8 cellular contexts compared by ENCODE assay signal in genomic region chr11:8732748-8733241, GRCh38. TPM values are rescaled to one million over a fixed set of nuclear protein-coding genes. Genes with fewer than 3 reads are reported as not detected.
DNase-seq lines count a peak whose midpoint lies in the region; ATAC-seq, FAIRE-seq and TF ChIP-seq lines count a peak whose summit lies in the region.

No MANE protein-coding gene starts in this region.

- no peak overlapping the region for H3K4me3 ChIP-seq in MM.1S (ENCODE audit: low read length)
- H3K4me3 ChIP-seq in fibroblast of lung (replicated peaks in 1 of 4; ENCODE audit: control extremely low read depth in 1 of 4, insufficient read depth in 1 of 4, low read depth in 3 of 4, low read length in 4 of 4) = no peak overlapping the region
- H3K4me3 ChIP-seq in pancreas = no peak overlapping the region

- no peak for TF ChIP-seq CTCF in MM.1S (IDR thresholded peaks at IDR 0.05; ENCODE audit: low read length)
- TF ChIP-seq CTCF in fibroblast of lung (conservative IDR thresholded peaks at IDR 0.05 in 1 of 2, IDR thresholded peaks at IDR 0.05 in 1 of 2; ENCODE audit: low read depth in 1 of 2, low read length in 2 of 2) = no peak
- no peak for TF ChIP-seq CTCF in pancreas (IDR thresholded peaks at IDR 0.05)

- CTCF ChIA-PET in activated CD8-positive, alpha-beta memory T cell treated with anti-CD3 and anti-CD28 coated beads, Interleukin-2, amount 10 ng/mL, durations not matched to agents 7 days and 5 days (lab: Charles Lee) = no interaction called here

- H3K4me1 ChIP-seq in MM.1S (ENCODE audit: low read length) = peaks cover 24% of the 10 kb centered on the region
- H3K4me1 ChIP-seq in fibroblast of lung (ENCODE audit: control insufficient read depth, extremely low read depth, insufficient read depth, low read length) = peaks cover 29% of the 10 kb centered on the region
- peaks cover 21% of the 10 kb centered on the region in 3 donors for H3K4me1 ChIP-seq in pancreas

- no peaks in the 10 kb centered on the region for H3K9me3 Mint-ChIP-seq in activated T-cell treated with anti-CD3 and anti-CD28 coated beads, Interleukin-2, amount 50 U/mL, for 24 hours
- no peaks in the 10 kb centered on the region for H3K9me3 Mint-ChIP-seq in activated CD8-positive, alpha-beta memory T cell treated with anti-CD3 and anti-CD28 coated beads, Interleukin-2, amount 10 ng/mL, durations not matched to agents 7 days and 5 days (ENCODE audit: low read depth)

- no peaks in the 10 kb centered on the region for H3K4me1 Mint-ChIP-seq in activated T-cell treated with anti-CD3 and anti-CD28 coated beads, Interleukin-2, amount 50 U/mL, for 24 hours (ENCODE audit: low read depth)
- H3K4me1 Mint-ChIP-seq in activated CD8-positive, alpha-beta memory T cell treated with anti-CD3 and anti-CD28 coated beads, Interleukin-2, amount 10 ng/mL, durations not matched to agents 7 days and 5 days = no peaks in the 10 kb centered on the region

- H2AFZ ChIP-seq in MM.1S (ENCODE audit: low read length) (peak overlapping the region; percentile 23; the same call in 1 of the 2 replicates), fibroblast of lung (ENCODE audit: low read length) (no peak overlapping the region)

- H3K4me2 ChIP-seq in MM.1S (ENCODE audit: low read depth, low read length) (peak overlapping the region; percentile 45), fibroblast of lung (ENCODE audit: extremely low read depth, insufficient read depth, low read length) (peak overlapping the region; percentile 2)

- H3K27ac ChIP-seq in MM.1S (ENCODE audit: low read length) (peak overlapping the region; percentile 56; the same call in 1 of the 2 replicates), fibroblast of lung (ENCODE audit: insufficient read depth, low read length) (peak overlapping the region; percentile 49), pancreas (peak overlapping the region; percentile 3 to 72 (median 41))

- DNase-seq in GM03348 (ENCODE audit: low spot score) (peak; percentile 88), MM.1S (no peak), fibroblast of lung (ENCODE audit: low read depth in 2 of 2) (peak; percentile 84 to 87), pancreas (peak; percentile 60 to 86 (median 74)), NCI-H2227 treated with DMSO at 0.1 percent for 48 hours (lab: John Stamatoyannopoulos, UW) (no peak), COLO668 (lab: John Stamatoyannopoulos, UW; ENCODE audit: unreplicated experiment) (no peak)
- DNase-seq in activated T-cell treated with anti-CD3 and anti-CD28 coated beads, Interleukin-2, amount 50 U/mL, for 24 hours = no peak
- no peak for DNase-seq in activated CD8-positive, alpha-beta memory T cell treated with anti-CD3 and anti-CD28 coated beads, Interleukin-2, amount 10 ng/mL, durations not matched to agents 7 days and 5 days

- H3K27me3 Mint-ChIP-seq in activated T-cell treated with anti-CD3 and anti-CD28 coated beads, Interleukin-2, amount 50 U/mL, for 24 hours = no peaks in the 10 kb centered on the region
- peaks cover 5% of the 10 kb centered on the region for H3K27me3 Mint-ChIP-seq in activated CD8-positive, alpha-beta memory T cell treated with anti-CD3 and anti-CD28 coated beads, Interleukin-2, amount 10 ng/mL, durations not matched to agents 7 days and 5 days

- H3F3A ChIP-seq in MM.1S (ENCODE audit: insufficient read depth, low read length) = peaks cover 10% of the 10 kb centered on the region; the same call in 1 of the 2 replicates

- H3K9ac ChIP-seq in MM.1S (ENCODE audit: low read length) (no peak overlapping the region; the same call in 1 of the 2 replicates), fibroblast of lung (ENCODE audit: insufficient read depth, low read length) (no peak overlapping the region)

- H4K20me1 ChIP-seq in MM.1S (ENCODE audit: insufficient read depth, low read length) (no peaks in the 10 kb centered on the region), fibroblast of lung (ENCODE audit: control insufficient read depth, extremely low read depth, insufficient read depth, low read length) (no peaks in the 10 kb centered on the region)

- H3K9me3 ChIP-seq in MM.1S (replicated peaks; ENCODE audit: insufficient read depth, low read length) (no peaks in the 10 kb centered on the region), fibroblast of lung (ENCODE audit: control insufficient read depth, insufficient read depth, low read depth, low read length) (no peaks in the 10 kb centered on the region), pancreas (no peaks in the 10 kb centered on the region)

- H3K9me2 ChIP-seq in MM.1S (replicated peaks; ENCODE audit: insufficient read depth, low read length) = no peaks in the 10 kb centered on the region

- H3K4me3 Mint-ChIP-seq in activated T-cell treated with anti-CD3 and anti-CD28 coated beads, Interleukin-2, amount 50 U/mL, for 24 hours = no peak overlapping the region
- no peak overlapping the region for H3K4me3 Mint-ChIP-seq in activated CD8-positive, alpha-beta memory T cell treated with anti-CD3 and anti-CD28 coated beads, Interleukin-2, amount 10 ng/mL, durations not matched to agents 7 days and 5 days

- H3K79me2 ChIP-seq in MM.1S (ENCODE audit: low read length) = no peaks in the 10 kb centered on the region
- H3K79me2 ChIP-seq in fibroblast of lung (ENCODE audit: control insufficient read depth, insufficient read depth, low read length) = no peaks in the 10 kb centered on the region

- intact Hi-C loops in pancreas (cut with DNase I) = no loop called here

- ATAC-seq in pancreas = peak; percentile 89 to 94 (median 92)
- no peak for ATAC-seq in activated CD8-positive, alpha-beta memory T cell treated with anti-CD3 and anti-CD28 coated beads, Interleukin-2, amount 10 ng/mL, durations not matched to agents 7 days and 5 days

- no peak overlapping the region for H3K27ac Mint-ChIP-seq in activated T-cell treated with anti-CD3 and anti-CD28 coated beads, Interleukin-2, amount 50 U/mL, for 24 hours
- H3K27ac Mint-ChIP-seq in activated CD8-positive, alpha-beta memory T cell treated with anti-CD3 and anti-CD28 coated beads, Interleukin-2, amount 10 ng/mL, durations not matched to agents 7 days and 5 days = no peak overlapping the region

- H3K36me3 Mint-ChIP-seq in activated T-cell treated with anti-CD3 and anti-CD28 coated beads, Interleukin-2, amount 50 U/mL, for 24 hours (ENCODE audit: low read depth) = no peaks in the 10 kb centered on the region
- H3K36me3 Mint-ChIP-seq in activated CD8-positive, alpha-beta memory T cell treated with anti-CD3 and anti-CD28 coated beads, Interleukin-2, amount 10 ng/mL, durations not matched to agents 7 days and 5 days = no peaks in the 10 kb centered on the region

- no peak for FAIRE-seq in pancreas (lab: Jason Lieb, UNC)

- 44 to 47% methylated on average over 7 of the region's 7 CpGs for whole genome bisulfite sequencing in pancreas, 2 donors

- H3K27me3 ChIP-seq in MM.1S (replicated peaks; ENCODE audit: insufficient read depth, low read length) = no peaks in the 10 kb centered on the region
- no peaks in the 10 kb centered on the region for H3K27me3 ChIP-seq in fibroblast of lung (ENCODE audit: control insufficient read depth, insufficient read depth, low read length)
- no peaks in the 10 kb centered on the region for H3K27me3 ChIP-seq in pancreas

- no peaks in the 10 kb centered on the region for H3K36me3 ChIP-seq in MM.1S (replicated peaks; ENCODE audit: insufficient read depth, low read length)
- peaks cover 7% of the 10 kb centered on the region for H3K36me3 ChIP-seq in fibroblast of lung (ENCODE audit: control insufficient read depth, insufficient read depth, low read length)
- peaks cover 0 to 13% (median 0%) of the 10 kb centered on the region in 3 donors for H3K36me3 ChIP-seq in pancreas

RNA-seq across cellular contexts. Expression of gene RPL27A, which starts 50.2 kb away (rescaled TPM):
- total RNA-seq in fibroblast of lung = 1,035 and 1,237 TPM in 2 replicates
- 874 and 1,114 TPM in 2 replicates for polyA plus RNA-seq in fibroblast of lung
- polyA plus RNA-seq in fibroblast of lung (2012) = 1,974 and 2,490 TPM in 2 replicates
- polyA minus RNA-seq in fibroblast of lung (ENCODE audit: low replicate concordance) = 125 and 220 TPM in 2 replicates
- 100 to 1,000 TPM; 321 to 659 (median 517) TPM for total RNA-seq in pancreas
- 1,000 to 10,000 TPM; 1,317 to 2,393 TPM for polyA plus RNA-seq in pancreas
- total RNA-seq in activated CD8-positive, alpha-beta memory T cell treated with anti-CD3 and anti-CD28 coated beads, Interleukin-2, amount 10 ng/mL, durations not matched to agents 7 days and 5 days = 100 to 1,000 TPM; 715 to 800 TPM

RNA-seq across cellular contexts. Expression of gene TRIM66, which starts 50.3 kb away (rescaled TPM):
- total RNA-seq in fibroblast of lung (5.6 and 13.7 TPM in 2 replicates), pancreas (10 to 100 TPM in 1 of 6 donors, 1 to 10 TPM in 5; 4.1 to 13.1 (median 9.8) TPM)
- polyA plus RNA-seq in fibroblast of lung (2.5 and 3.9 TPM in 2 replicates), pancreas (10 to 100 TPM in 1 of 2 donors, 1 to 10 TPM in 1; 6.1 to 12.2 TPM)
- polyA plus RNA-seq in fibroblast of lung (2012) = 1.5 and 1.6 TPM in 2 replicates
- polyA minus RNA-seq in fibroblast of lung (ENCODE audit: low replicate concordance) = 2.0 and 2.7 TPM in 2 replicates
- 10 to 100 TPM; 32.1 to 42.4 TPM for total RNA-seq in activated CD8-positive, alpha-beta memory T cell treated with anti-CD3 and anti-CD28 coated beads, Interleukin-2, amount 10 ng/mL, durations not matched to agents 7 days and 5 days

Comparison
In these comparisons a context has a peak if more than half of its experiments do, and no peak if none do; other contexts are left out.
1. DNase-seq: peak in GM03348 (single experiment), fibroblast of lung (2 of 2) and pancreas (6 of 6); none in MM.1S (single experiment), activated T-cell treated with anti-CD3 and anti-CD28 coated beads, Interleukin-2, amount 50 U/mL, for 24 hours (single experiment), NCI-H2227 treated with DMSO at 0.1 percent for 48 hours (single experiment), COLO668 (single experiment) and activated CD8-positive, alpha-beta memory T cell treated with anti-CD3 and anti-CD28 coated beads, Interleukin-2, amount 10 ng/mL, durations not matched to agents 7 days and 5 days (single experiment).
2. Peak in every context shown above with its lines, with median percentiles within 50 percentile points of each other: H3K27ac ChIP-seq.